Comparison of ENCODE assay signal across 11 cellular contexts in genomic region chr9:134056483-134057310, GRCh38. TPM values are rescaled to one million over a fixed set of nuclear protein-coding genes. Genes with fewer than 3 reads are reported as not detected.
DNase-seq lines count a peak whose midpoint lies in the region; ATAC-seq and TF ChIP-seq lines count a peak whose summit lies in the region.
"Had no signal": no experiment of that assay in that cellular context is flagged by ENCODE, and none has a peak within 500 bp of the region (broad histone marks: within the 10 kb centered on the region; RNA-seq: fewer than 3 reads in every experiment).

No MANE protein-coding gene starts in this region.

- H3K4me3 ChIP-seq in mucosa of descending colon (no peak overlapping the region), tibial artery (no peak overlapping the region)

- H3K4me1 ChIP-seq in mucosa of descending colon (ENCODE audit: low read depth) (peaks cover 26% of the 10 kb centered on the region), tibial artery (peaks cover 0 to 67% (median 46%) of the 10 kb centered on the region in 4 donors)

- intact Hi-C loops in mucosa of descending colon (cut with DNase I, micrococcal nuclease) (no loop called here), tibial artery (cut with DNase I; ENCODE audit: low total_unique reads) (no loop called here)

- no peak for ATAC-seq in effector memory CD8-positive, alpha-beta T cell (replicated peaks)
- ATAC-seq in mucosa of descending colon (peak; percentile 22), GM18909 (IDR thresholded peaks at IDR 0.05; ENCODE audit: poor library complexity, unreplicated experiment) (no peak)

- H3K27me3 Mint-ChIP-seq in activated naive CD4-positive, alpha-beta T cell treated with anti-CD3 and anti-CD28 coated beads, Interleukin-2, amount 50 U/mL, for 24 hours: no peaks in the 10 kb centered on the region
- no peaks in the 10 kb centered on the region for H3K27me3 Mint-ChIP-seq in effector memory CD8-positive, alpha-beta T cell

- H3K36me3 Mint-ChIP-seq in activated naive CD4-positive, alpha-beta T cell treated with anti-CD3 and anti-CD28 coated beads, Interleukin-2, amount 50 U/mL, for 24 hours: no peaks in the 10 kb centered on the region
- H3K36me3 Mint-ChIP-seq in effector memory CD8-positive, alpha-beta T cell (ENCODE audit: insufficient read depth): peaks cover 22% of the 10 kb centered on the region

- H3K27ac ChIP-seq in tibial artery: peak overlapping the region in 1 of 2 donors; percentile 20

- TF ChIP-seq CTCF in mucosa of descending colon (IDR thresholded peaks at IDR 0.05) (no peak), tibial artery (IDR thresholded peaks at IDR 0.05) (no peak)

- H3K4me3 Mint-ChIP-seq in activated naive CD4-positive, alpha-beta T cell treated with anti-CD3 and anti-CD28 coated beads, Interleukin-2, amount 50 U/mL, for 24 hours: no peak overlapping the region
- no peak overlapping the region for H3K4me3 Mint-ChIP-seq in effector memory CD8-positive, alpha-beta T cell

- no peaks in the 10 kb centered on the region for H3K9me3 Mint-ChIP-seq in activated naive CD4-positive, alpha-beta T cell treated with anti-CD3 and anti-CD28 coated beads, Interleukin-2, amount 50 U/mL, for 24 hours
- no peaks in the 10 kb centered on the region for H3K9me3 Mint-ChIP-seq in effector memory CD8-positive, alpha-beta T cell

- H3K36me3 ChIP-seq in mucosa of descending colon (ENCODE audit: low read depth): no peaks in the 10 kb centered on the region
- peaks cover 14 to 27% (median 18%) of the 10 kb centered on the region in 3 donors for H3K36me3 ChIP-seq in tibial artery

- no peaks in the 10 kb centered on the region for H3K9me3 ChIP-seq in mucosa of descending colon
- H3K9me3 ChIP-seq in tibial artery: no peaks in the 10 kb centered on the region

- DNase-seq in activated naive CD4-positive, alpha-beta T cell (lab: John Stamatoyannopoulos, UW): no peak
- DNase-seq in effector memory CD8-positive, alpha-beta T cell: no peak
- DNase-seq in mucosa of descending colon (peak in 1 of 3 donors; percentile 40), tibial artery (peak; percentile 15 to 55), D341Med (ENCODE audit: low spot score) (no peak), HUDEP-2 (lab: John Stamatoyannopoulos, UW; ENCODE audit: unreplicated experiment in 76 of 76) (no peak)
- DNase-seq: activated T-cell treated with anti-CD3 and anti-CD28 coated beads, Interleukin-2, amount 50 U/mL, for 48 hours; stimulated activated CD4-positive, alpha-beta T cell treated with anti-CD3 and anti-CD28 coated beads, Interleukin-12 subunit alpha, Interleukin-12 subunit beta, amount 100 ng/mL, for 4 hours; stimulated activated CD8-positive, alpha-beta memory T cell treated with anti-CD3 and anti-CD28 coated beads, Interleukin-4, amount 100 ng/mL, for 48 hours had no signal

- no peaks in the 10 kb centered on the region for H3K27me3 ChIP-seq in tibial artery

- H3K4me1 Mint-ChIP-seq in activated naive CD4-positive, alpha-beta T cell treated with anti-CD3 and anti-CD28 coated beads, Interleukin-2, amount 50 U/mL, for 24 hours: peaks cover 41% of the 10 kb centered on the region
- H3K4me1 Mint-ChIP-seq in effector memory CD8-positive, alpha-beta T cell (ENCODE audit: low read depth in 2 of 2): peaks cover 36 to 37% of the 10 kb centered on the region in 2 donors

- peak overlapping the region; percentile 41 for H3K27ac Mint-ChIP-seq in activated naive CD4-positive, alpha-beta T cell treated with anti-CD3 and anti-CD28 coated beads, Interleukin-2, amount 50 U/mL, for 24 hours
- peak overlapping the region; percentile 62 to 67 for H3K27ac Mint-ChIP-seq in effector memory CD8-positive, alpha-beta T cell

RNA-seq across cellular contexts. Expression of gene BRD3, which starts 11.1 kb away (rescaled TPM):
- total RNA-seq in mucosa of descending colon: 10 to 100 TPM; 19.4 to 56.0 (median 29.4) TPM

RNA-seq across cellular contexts. Expression of gene BRD3OS, which starts 31.4 kb away (rescaled TPM):
- 10 to 100 TPM in 1 of 3 donors, 1 to 10 TPM in 2; 3.6 to 17.6 (median 4.9) TPM for total RNA-seq in mucosa of descending colon

Comparison
In these comparisons a context has a peak if more than half of its experiments do, and no peak if none do; other contexts are left out.
1. DNase-seq: peak in tibial artery (2 of 2); none in activated naive CD4-positive, alpha-beta T cell (0 of 4), effector memory CD8-positive, alpha-beta T cell (0 of 3), D341Med (single experiment) and HUDEP-2 (0 of 76).